ENCODE assay signal across 4 cellular contexts in genomic region chr6:135817035-135817434, GRCh38. TPM values are rescaled to one million over a fixed set of nuclear protein-coding genes. Genes with fewer than 3 reads are reported as not detected.
"Had no signal": no experiment of that assay in that cellular context is flagged by ENCODE, and none has a peak within 500 bp of the region (broad histone marks: within the 10 kb centered on the region; RNA-seq: fewer than 3 reads in every experiment).

No MANE protein-coding gene starts in this region.

- H3K9ac ChIP-seq: KMS-11 had no signal

- ATAC-seq: HepG2, K562 had no signal

- H3K27ac ChIP-seq: HL-60, KMS-11 had no signal

- H3K4me2 ChIP-seq: KMS-11 had no signal

- H3K4me3 ChIP-seq: K562 had no signal

RNA-seq across cellular contexts. Expression of gene PDE7B, which starts 34.5 kb away (rescaled TPM):
- polyA plus RNA-seq: HepG2 had no signal
